ENCODE assay signal across 8 cellular contexts in the genomic region with DNA sequence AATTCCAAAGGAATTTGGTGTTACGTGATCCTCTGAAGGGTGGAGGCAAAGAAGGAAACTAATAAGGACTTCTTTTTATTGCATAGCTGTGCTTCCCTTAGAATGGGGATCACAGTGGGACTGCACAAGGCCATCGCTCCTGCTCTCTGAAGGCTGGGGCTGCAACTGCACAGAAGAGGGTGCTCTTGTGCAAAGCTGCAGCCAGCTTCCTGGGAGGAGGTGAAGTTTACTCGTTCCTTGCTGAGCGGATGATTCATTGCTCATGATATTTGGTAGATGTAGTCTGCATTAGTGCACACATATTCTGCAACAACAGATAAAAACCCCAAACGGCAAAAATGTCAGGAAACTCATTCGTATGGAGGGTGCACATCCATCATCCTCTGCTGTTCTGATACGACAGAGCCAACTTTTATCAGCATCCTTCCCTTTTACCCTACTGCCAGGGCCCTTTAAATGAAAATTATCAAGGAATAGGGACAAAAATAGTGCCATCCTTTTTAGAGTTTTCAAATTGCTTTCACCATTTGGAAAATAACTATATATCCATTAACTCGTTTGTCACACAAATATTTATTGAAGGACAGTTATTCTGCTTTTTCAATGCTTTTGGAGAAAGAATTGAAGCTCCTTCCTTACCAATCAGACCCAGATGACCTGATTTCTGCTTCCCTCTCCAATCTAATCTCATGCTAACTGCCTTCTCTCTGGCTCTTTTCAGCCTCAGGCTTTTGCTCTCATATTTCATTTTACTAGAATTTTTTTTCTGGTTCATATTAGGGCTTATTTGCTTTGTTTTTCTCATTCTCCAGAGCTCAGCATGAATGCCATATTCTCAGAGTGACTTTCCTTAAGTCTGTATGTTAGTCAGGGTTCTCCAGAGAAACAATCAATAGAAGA.
DNase-seq lines count a peak whose midpoint lies in the region; ATAC-seq and TF ChIP-seq lines count a peak whose summit lies in the region.

No MANE protein-coding gene starts in this region.

- no peaks in the 10 kb centered on the region for H3K4me1 ChIP-seq in CD4-positive, alpha-beta memory T cell (ENCODE audit: insufficient read depth, low read length)
- H3K4me1 ChIP-seq in tibial artery = no peaks in the 10 kb centered on the region

- no peak overlapping the region for H3K27ac ChIP-seq in CD4-positive, alpha-beta memory T cell (ENCODE audit: low read depth, low read length)
- no peak overlapping the region for H3K27ac ChIP-seq in tibial artery

- no peaks in the 10 kb centered on the region for H3K36me3 ChIP-seq in CD4-positive, alpha-beta memory T cell (ENCODE audit: insufficient read depth, low read length)
- H3K36me3 ChIP-seq in tibial artery = no peaks in the 10 kb centered on the region

- ATAC-seq in HG03432 (IDR thresholded peaks at IDR 0.05; ENCODE audit: unreplicated experiment) (peak; percentile 95), omental fat pad (ENCODE audit: low FRiP score) (peak; percentile 89)

- H3K4me3 ChIP-seq in CD4-positive, alpha-beta memory T cell (ENCODE audit: low read length in 2 of 2) = no peak overlapping the region
- H3K4me3 ChIP-seq in fibroblast of pulmonary artery (replicated peaks; ENCODE audit: low read depth, low read length) (no peak overlapping the region), tibial artery (no peak overlapping the region)

- TF ChIP-seq CTCF in fibroblast of pulmonary artery (IDR thresholded peaks at IDR 0.05; ENCODE audit: low read length, missing control alignments) (peak; percentile 99), omental fat pad (IDR thresholded peaks at IDR 0.05) (no peak), tibial artery (IDR thresholded peaks at IDR 0.05) (peak; percentile 38 to 62)

- no peaks in the 10 kb centered on the region for H3K9me3 Mint-ChIP-seq in CD4-positive, alpha-beta memory T cell

- no peaks in the 10 kb centered on the region for H3K36me3 Mint-ChIP-seq in CD4-positive, alpha-beta memory T cell

- H3K27me3 ChIP-seq in CD4-positive, alpha-beta memory T cell (ENCODE audit: insufficient read depth, low read length) = no peaks in the 10 kb centered on the region
- H3K27me3 ChIP-seq in tibial artery = peaks cover 0 to 3% of the 10 kb centered on the region in 2 donors

- H3K27ac Mint-ChIP-seq in CD4-positive, alpha-beta memory T cell = no peak overlapping the region

- peaks cover 0 to 2% (median under 1%) of the 10 kb centered on the region in 4 donors for H3K4me1 Mint-ChIP-seq in CD4-positive, alpha-beta memory T cell

- peaks cover 0 to 7% of the 10 kb centered on the region in 2 donors for H3K27me3 Mint-ChIP-seq in CD4-positive, alpha-beta memory T cell

- H3K9me3 ChIP-seq in CD4-positive, alpha-beta memory T cell (ENCODE audit: control insufficient read depth in 1 of 2, low read length in 2 of 2) = no peaks in the 10 kb centered on the region
- H3K9me3 ChIP-seq in tibial artery = no peaks in the 10 kb centered on the region

- CTCF ChIA-PET in CD4-positive, alpha-beta memory T cell (lab: Charles Lee; ENCODE audit: partially characterized antibody) = interaction anchor here (0.7 to 2.5 kb wide), 13 partner anchors 10 to 977 kb away, joined by 3 to 29 read pairs (median 5); partner anchors contain the start of gene DUSP10

- POLR2A ChIA-PET in CD4-positive, alpha-beta memory T cell (lab: Charles Lee; ENCODE audit: partially characterized antibody) = interaction anchor here (0.6 to 1.1 kb wide), 2 partner anchors 263 to 1938 kb away, joined by 3 read pairs; partner anchors contain the start of gene DUSP10

- no peak overlapping the region for H3K4me3 Mint-ChIP-seq in CD4-positive, alpha-beta memory T cell

- intact Hi-C loops in CD4-positive, alpha-beta memory T cell (cut with micrococcal nuclease) = loop anchor here (1.0 to 10.0 kb wide), 6 partner anchors 264 to 977 kb away; partner anchors contain the start of gene DUSP10
- intact Hi-C loops in tibial artery (cut with DNase I; ENCODE audit: low total_unique reads) = loop anchor here (10.0 kb wide), 1 partner anchor 977 kb away; no protein-coding TSS in a partner anchor

- peak; percentile 38 to 47 (median 45) for DNase-seq in CD4-positive, alpha-beta memory T cell
- DNase-seq in GM19240 (ENCODE audit: insufficient read length, low spot score) = peak; percentile 6
- DNase-seq in OCI-M1 (lab: John Stamatoyannopoulos, UW) = peak; percentile 77
- DNase-seq in activated T-cell treated with anti-CD3 and anti-CD28 coated beads, Interleukin-2, amount 50 U/mL, for 1 hour = peak; percentile 51
- DNase-seq in fibroblast of pulmonary artery (ENCODE audit: low read depth) = peak; percentile 89
- DNase-seq in omental fat pad (ENCODE audit: low spot score) = no peak
- DNase-seq in tibial artery = peak in 1 of 2 donors; percentile 39

Comparison
In these comparisons a context has a peak if more than half of its experiments do, and no peak if none do; other contexts are left out.
1. CTCF ChIP-seq: peak in fibroblast of pulmonary artery (single experiment) and tibial artery (2 of 2); none in omental fat pad (0 of 3).